19 cellular contexts compared by ENCODE assay signal in the genomic region with DNA sequence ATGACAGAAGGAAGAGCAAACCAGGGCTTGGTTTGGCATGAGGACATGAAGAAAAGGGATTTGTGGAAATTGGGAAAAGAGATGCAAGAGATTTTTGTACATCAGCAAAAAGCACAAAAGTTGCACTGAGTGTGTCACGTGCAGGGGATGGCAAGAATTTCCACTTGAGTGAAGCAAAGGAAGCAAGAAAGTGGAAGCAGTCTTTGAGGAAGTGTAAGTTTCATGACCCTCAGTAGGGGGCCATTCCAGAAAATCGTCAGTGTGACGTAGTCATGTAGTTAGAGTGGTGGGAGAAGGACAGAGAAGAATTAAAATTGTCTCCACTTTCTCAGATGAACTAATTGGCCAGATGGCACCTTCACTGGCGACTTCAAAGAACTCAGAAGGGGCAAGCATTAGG.
DNase-seq lines count a peak whose midpoint lies in the region; ATAC-seq, FAIRE-seq and TF ChIP-seq lines count a peak whose summit lies in the region.
"Had no signal": no experiment of that assay in that cellular context is flagged by ENCODE, and none has a peak within 500 bp of the region (broad histone marks: within the 10 kb centered on the region; RNA-seq: fewer than 3 reads in every experiment).

No MANE protein-coding gene starts in this region.

- no peak for TF ChIP-seq EP300 in HepG2 (IDR thresholded peaks at IDR 0.05; ENCODE audit: low read depth in 2 of 2, low read length in 2 of 2)
- TF ChIP-seq EP300 in HepG2 (CRISPR knock-in tag; IDR thresholded peaks at IDR 0.05; ENCODE audit: borderline replicate concordance), result no peak

- H3K4me3 ChIP-seq in Karpas-422 (ENCODE audit: low read length) (no peak overlapping the region), SU-DHL-6 (ENCODE audit: insufficient read depth, low read length, poor library complexity, severe bottlenecking) (no peak overlapping the region), HepG2 (replicated peaks in 1 of 3; ENCODE audit: insufficient read depth in 1 of 3, low read depth in 2 of 3, low read length in 3 of 3) (no peak overlapping the region), PC-9 (no peak overlapping the region)
- H3K4me3 ChIP-seq: right lobe of liver, vagina had no signal

- peak; percentile 57 for TF ChIP-seq CTCF in CD14-positive monocyte (IDR thresholded peaks at IDR 0.05)
- TF ChIP-seq CTCF in SU-DHL-6 (IDR thresholded peaks at IDR 0.05; ENCODE audit: insufficient read depth, low read length, poor library complexity, severe bottlenecking), result no peak
- no peak for TF ChIP-seq CTCF in HepG2 (CRISPR knock-in tag; IDR thresholded peaks at IDR 0.05)
- no peak for TF ChIP-seq CTCF in PC-9 (conservative IDR thresholded peaks at IDR 0.05)

- POLR2A ChIA-PET in HepG2 (lab: Yijun Ruan, JAX), result no interaction called here
- POLR2A ChIA-PET in PC-9 (lab: Charles Lee; ENCODE audit: unreplicated experiment), result no interaction called here

- TF ChIP-seq RAD21 in HepG2 (CRISPR knock-in tag; IDR thresholded peaks at IDR 0.05), result no peak

- CTCF ChIA-PET in HepG2 (lab: Yijun Ruan, JAX; ENCODE audit: low intra/inter-chr PET ratio, low total read pairs), result no interaction called here
- CTCF ChIA-PET in PC-9 (lab: Charles Lee), result no interaction called here

- no peak for FAIRE-seq in HepG2 (lab: Jason Lieb, UNC)

- peaks cover 14% of the 10 kb centered on the region for H3K4me1 Mint-ChIP-seq in CD14-positive monocyte
- H3K4me1 Mint-ChIP-seq: activated CD4-positive, alpha-beta T cell treated with anti-CD3 and anti-CD28 coated beads for 36 hours; endodermal cell had no signal

- H3K27ac ChIP-seq in Karpas-422 (ENCODE audit: low read length) (no peak overlapping the region), SU-DHL-6 (ENCODE audit: low read depth, low read length) (peak overlapping the region; percentile 60), HepG2 (ENCODE audit: extremely low read length, insufficient read depth, low read length) (no peak overlapping the region), PC-9 (no peak overlapping the region)
- H3K27ac ChIP-seq: right lobe of liver, vagina had no signal

- H3K9me2 ChIP-seq in Karpas-422 (replicated peaks; ENCODE audit: insufficient read depth, low read length) (no peaks in the 10 kb centered on the region), SU-DHL-6 (replicated peaks; ENCODE audit: insufficient read depth, low read length) (no peaks in the 10 kb centered on the region), PC-9 (ENCODE audit: insufficient read depth) (no peaks in the 10 kb centered on the region)

- intact Hi-C loops in CD14-positive monocyte (cut with micrococcal nuclease) (no loop called here), HepG2 (cut with micrococcal nuclease; ENCODE audit: unreplicated experiment) (no loop called here), PC-9 (cut with micrococcal nuclease; ENCODE audit: unreplicated experiment) (no loop called here), left cardiac atrium (cut with DNase I) (no loop called here)

- no peak for TF ChIP-seq POLR2A in HepG2 (IDR thresholded peaks at IDR 0.05; ENCODE audit: insufficient read depth in 1 of 2, low read depth in 2 of 2, low read length in 2 of 2)

- no peaks in the 10 kb centered on the region for H3K27me3 Mint-ChIP-seq in CD14-positive monocyte (ENCODE audit: low read depth in 3 of 3)
- H3K27me3 Mint-ChIP-seq: activated CD4-positive, alpha-beta T cell treated with anti-CD3 and anti-CD28 coated beads for 36 hours had no signal

- ATAC-seq in HepG2 (no peak), GM21529 (IDR thresholded peaks at IDR 0.05; ENCODE audit: unreplicated experiment) (no peak), left cardiac atrium (no peak)
- ATAC-seq: activated CD4-positive, alpha-beta T cell treated with anti-CD3 and anti-CD28 coated beads for 36 hours had no signal

- H3K4me2 ChIP-seq in Karpas-422 (ENCODE audit: low read depth, low read length, poor library complexity, severe bottlenecking), result no peak overlapping the region
- H3K4me2 ChIP-seq in SU-DHL-6 (ENCODE audit: low read depth, low read length, poor library complexity, severe bottlenecking), result peak overlapping the region; percentile 34
- H3K4me2 ChIP-seq in HepG2 (ENCODE audit: low read depth, low read length), result no peak overlapping the region
- H3K4me2 ChIP-seq in PC-9, result no peak overlapping the region

- H2AFZ ChIP-seq in Karpas-422 (ENCODE audit: low read length) (no peak overlapping the region), SU-DHL-6 (ENCODE audit: low read depth, low read length, severe bottlenecking) (no peak overlapping the region), HepG2 (ENCODE audit: low read length) (no peak overlapping the region), PC-9 (no peak overlapping the region)

- H3K4me3 Mint-ChIP-seq in CD14-positive monocyte, result peak overlapping the region in 1 of 2 donors; percentile 1
- H3K4me3 Mint-ChIP-seq: activated CD4-positive, alpha-beta T cell treated with anti-CD3 and anti-CD28 coated beads for 36 hours; endodermal cell; T-helper 2 cell treated with Interferon-gamma antibody and Interleukin-4, amounts not matched to agents 5 μg/mL and 100 μg/mL, for 36 hours had no signal

- H3K36me3 Mint-ChIP-seq in CD14-positive monocyte, result peaks cover 0 to 3% of the 10 kb centered on the region in 2 donors

- H3K4me1 ChIP-seq in Karpas-422 (ENCODE audit: low read length) (peaks cover 29% of the 10 kb centered on the region), HepG2 (ENCODE audit: insufficient read depth, low read length) (no peaks in the 10 kb centered on the region), PC-9 (replicated peaks; ENCODE audit: insufficient read depth) (no peaks in the 10 kb centered on the region)
- H3K4me1 ChIP-seq: right lobe of liver, vagina had no signal

- H3K9ac ChIP-seq in Karpas-422 (ENCODE audit: low read length), result no peak overlapping the region
- no peak overlapping the region for H3K9ac ChIP-seq in SU-DHL-6 (ENCODE audit: low read length)
- H3K9ac ChIP-seq in HepG2 (ENCODE audit: insufficient read depth, low read depth, low read length), result no peak overlapping the region

- no peaks in the 10 kb centered on the region for H3K27me3 ChIP-seq in Karpas-422 (ENCODE audit: low read length)
- H3K27me3 ChIP-seq in SU-DHL-6 (ENCODE audit: low read length), result no peaks in the 10 kb centered on the region
- no peaks in the 10 kb centered on the region; a peak in 1 of 5 replicates for H3K27me3 ChIP-seq in HepG2 (ENCODE audit: control insufficient read depth in 1 of 2, insufficient read depth in 2 of 2, low read length in 2 of 2)
- no peaks in the 10 kb centered on the region for H3K27me3 ChIP-seq in PC-9 (ENCODE audit: insufficient read depth, low read depth)
- H3K27me3 ChIP-seq: right lobe of liver, vagina had no signal

- DNase-seq in CD14-positive monocyte (ENCODE audit: low spot score) (peak; percentile 57), Karpas-422 (peak; percentile 55), HepG2 (ENCODE audit: low spot score) (no peak), PC-9 (no peak), left cardiac atrium (no peak), NCI-H2107 treated with DMSO at 0.1 percent for 48 hours (lab: John Stamatoyannopoulos, UW; ENCODE audit: unreplicated experiment) (no peak)
- DNase-seq: activated CD4-positive, alpha-beta T cell treated with anti-CD3 and anti-CD28 coated beads for 36 hours; activated effector memory CD4-positive, alpha-beta T cell treated with anti-CD3 and anti-CD28 coated beads, Interleukin-2, amount 50 U/mL, for 16 hours; endodermal cell; hypothalamus; IMR-90; NCI-H1417; NCI-H2171; NCI-H82; right lobe of liver had no signal

- H3K9me3 ChIP-seq in Karpas-422 (ENCODE audit: low read length), result no peaks in the 10 kb centered on the region
- H3K9me3 ChIP-seq in SU-DHL-6 (ENCODE audit: insufficient read depth, low read length), result no peaks in the 10 kb centered on the region
- H3K9me3 ChIP-seq in HepG2 (ENCODE audit: low read length), result no peaks in the 10 kb centered on the region
- no peaks in the 10 kb centered on the region; the same call in 1 of the 2 replicates for H3K9me3 ChIP-seq in PC-9 (ENCODE audit: insufficient read depth, low read depth)
- H3K9me3 ChIP-seq: right lobe of liver, vagina had no signal

- WGBS in HepG2 (ENCODE audit: low lambda C conversion rate), result 17% methylated on average over 4 of the region's 4 CpGs

- H3K79me2 ChIP-seq in Karpas-422 (ENCODE audit: low read length) (peaks cover 8% of the 10 kb centered on the region; the same call in 1 of the 2 replicates), SU-DHL-6 (ENCODE audit: insufficient read depth, low read length) (no peaks in the 10 kb centered on the region), HepG2 (ENCODE audit: insufficient read depth, low read length) (no peaks in the 10 kb centered on the region), PC-9 (ENCODE audit: low read depth) (no peaks in the 10 kb centered on the region)

- H3K9me3 Mint-ChIP-seq in CD14-positive monocyte, result peaks cover 0 to 6% (median 0%) of the 10 kb centered on the region in 7 donors
- H3K9me3 Mint-ChIP-seq: endodermal cell; T-helper 2 cell treated with Interferon-gamma antibody and Interleukin-4, amounts not matched to agents 5 μg/mL and 100 μg/mL, for 36 hours had no signal

- H3K36me3 ChIP-seq in Karpas-422 (ENCODE audit: insufficient read depth, low read length) (no peaks in the 10 kb centered on the region), SU-DHL-6 (ENCODE audit: low read length) (0 out of 2 replicates have a peak, but pooled peaks cover 4% of the 10 kb centered on the region), HepG2 (replicated peaks in 1 of 2; ENCODE audit: control insufficient read depth in 1 of 2, insufficient read depth in 2 of 2, low read length in 2 of 2) (no peaks in the 10 kb centered on the region), PC-9 (ENCODE audit: low read depth) (no peaks in the 10 kb centered on the region)
- H3K36me3 ChIP-seq: right lobe of liver, vagina had no signal

- H3K27ac Mint-ChIP-seq in CD14-positive monocyte, result peak overlapping the region; percentile 19 to 83 (median 64)
- H3K27ac Mint-ChIP-seq: activated CD4-positive, alpha-beta T cell treated with anti-CD3 and anti-CD28 coated beads for 36 hours; endodermal cell; T-helper 2 cell treated with Interferon-gamma antibody and Interleukin-4, amounts not matched to agents 5 μg/mL and 100 μg/mL, for 36 hours had no signal

- in situ Hi-C loops in HepG2 (cut with HindIII; ENCODE audit: extremely low pct_ligation_motif_present, low pct_unique_long_range_greater_than_20kb), result no loop called here

- no peaks in the 10 kb centered on the region for H4K20me1 ChIP-seq in Karpas-422 (ENCODE audit: insufficient read depth, low read depth, low read length)
- no peaks in the 10 kb centered on the region for H4K20me1 ChIP-seq in SU-DHL-6 (ENCODE audit: low read depth, low read length)
- H4K20me1 ChIP-seq in HepG2 (ENCODE audit: insufficient read depth, low read length), result no peaks in the 10 kb centered on the region
- no peaks in the 10 kb centered on the region for H4K20me1 ChIP-seq in PC-9 (ENCODE audit: insufficient read depth)

- no TSS peak for BruUV-seq in HepG2 (replicated peaks; lab: Mats Ljungman, UMichigan)
- BruUV-seq in PC-9 (replicated peaks; lab: Mats Ljungman, UMichigan), result no TSS peak

- H3F3A ChIP-seq in SU-DHL-6 (ENCODE audit: insufficient read depth) (peaks cover 17% of the 10 kb centered on the region), PC-9 (ENCODE audit: insufficient read depth, low read depth) (no peaks in the 10 kb centered on the region)

TF ChIP-seq in HepG2, 621 proteins besides CTCF, POLR2A, EP300 and RAD21:
- peak; percentile 70 for TF ChIP-seq CREB1 (IDR thresholded peaks at IDR 0.05)
- no peak for TF ChIP-seq CREB1 (CRISPR knock-in tag; IDR thresholded peaks at IDR 0.05)
- TF ChIP-seq ZNF468 (CRISPR knock-in tag; IDR thresholded peaks at IDR 0.05), result no peak

Comparison
In these comparisons a context has a peak if more than half of its experiments do, and no peak if none do; other contexts are left out.
1. DNase-seq: peak in CD14-positive monocyte (single experiment) and Karpas-422 (single experiment); none in HepG2 (single experiment), PC-9 (0 of 2), left cardiac atrium (single experiment) and NCI-H2107 treated with DMSO at 0.1 percent for 48 hours (single experiment).